Comparison of ENCODE assay signal across 8 cellular contexts in genomic region chr3:9848860-9849259, GRCh38. TPM values are rescaled to one million over a fixed set of nuclear protein-coding genes. Genes with fewer than 3 reads are reported as not detected.
A peak's percentile ranks its signal among the peaks of the same experiment; 100 is the strongest.
DNase-seq lines count a peak whose midpoint lies in the region; TF ChIP-seq lines count a peak whose summit lies in the region.
"Not testable (repeated sequence)": the region's sequence is repeated elsewhere in the genome, so short reads cannot be mapped to it uniquely, and the experiment has no call there.

No MANE protein-coding gene starts in this region.

- not testable (repeated sequence) for H3K9me2 ChIP-seq in Loucy (replicated peaks; ENCODE audit: low read depth, low read length)

- WGBS in esophagus squamous epithelium, 2 donors, result 35 to 36% methylated on average over 4 of the region's 4 CpGs
- WGBS in liver, result 17% methylated on average over 4 of the region's 4 CpGs

- H3K27ac ChIP-seq in AG04450 (ENCODE audit: low read depth, low read length); ascending aorta; esophagus squamous epithelium; liver (ENCODE audit: low read depth in 1 of 2, low read length in 2 of 2): not testable (repeated sequence)

- not testable (repeated sequence) for H3K36me3 ChIP-seq in Loucy (ENCODE audit: insufficient read depth, low read length); ascending aorta; esophagus squamous epithelium; liver (ENCODE audit: control insufficient read depth in 4 of 4, insufficient read depth in 3 of 4, low read depth in 1 of 4, low read length in 3 of 4)

- H2AFZ ChIP-seq in Loucy (ENCODE audit: low read length), result not testable (repeated sequence)

- not testable (repeated sequence) for H3K9ac ChIP-seq in Loucy (ENCODE audit: low read depth, low read length, poor library complexity, severe bottlenecking); liver (ENCODE audit: low read depth in 1 of 2, low read length in 2 of 2)

- TF ChIP-seq RAD21 in liver (IDR thresholded peaks at IDR 0.05), result peak; percentile 73 to 79

- intact Hi-C loops in ascending aorta (cut with DNase I), result loop anchor here (10.0 kb wide), 2 partner anchors 166 to 376 kb away; no protein-coding TSS in a partner anchor
- intact Hi-C loops in esophagus squamous epithelium (cut with DNase I), result not testable (repeated sequence)

- not testable (repeated sequence) for H3K4me1 ChIP-seq in Loucy (ENCODE audit: insufficient read depth, low read length, poor library complexity, severe bottlenecking); ascending aorta
- peaks cover 0 to 26% (median 6%) of the 10 kb centered on the region in 3 donors for H3K4me1 ChIP-seq in esophagus squamous epithelium
- H3K4me1 ChIP-seq in liver (ENCODE audit: control insufficient read depth in 4 of 4, insufficient read depth in 4 of 4, low read length in 3 of 4), result peaks cover 0 to 20% (median 16%) of the 10 kb centered on the region in 4 donors

- H3K79me2 ChIP-seq in Loucy (ENCODE audit: insufficient read depth, low read length), result not testable (repeated sequence)

- not testable (repeated sequence) for H3F3A ChIP-seq in Loucy (ENCODE audit: low read depth)

- CTCF ChIA-PET in AG04450 (lab: Charles Lee), result interaction anchor here (0.6 to 1.5 kb wide), 23 partner anchors 9 to 343 kb away, joined by 3 to 14 read pairs (median 4); partner anchors contain the start of genes CRELD1 and IL17RE
- CTCF ChIA-PET in GM10248 (lab: Yijun Ruan, JAX), result interaction anchor here (0.6 to 1.5 kb wide), 7 partner anchors 8 to 890 kb away, joined by 3 to 4 read pairs (median 3); no protein-coding TSS in a partner anchor

- H4K20me1 ChIP-seq in Loucy (ENCODE audit: insufficient read depth, low read length, poor library complexity, severe bottlenecking), result not testable (repeated sequence)

- not testable (repeated sequence) for DNase-seq in AG04450 (ENCODE audit: low read depth, low spot score); GM10248 (ENCODE audit: extremely low spot score); ascending aorta (ENCODE audit: low spot score in 2 of 2); esophagus squamous epithelium (lab: John Stamatoyannopoulos, UW)
- peak; percentile 44 for DNase-seq in RPMI7951 (ENCODE audit: low read depth)
- DNase-seq in putamen (ENCODE audit: low spot score), result peak; percentile 26

- H3K4me2 ChIP-seq in Loucy (ENCODE audit: low read depth, low read length, poor library complexity, severe bottlenecking), result not testable (repeated sequence)

- POLR2A ChIA-PET in AG04450 (lab: Yijun Ruan, JAX); GM10248 (lab: Yijun Ruan, JAX): not testable (repeated sequence)

- not testable (repeated sequence) for H3K27me3 ChIP-seq in AG04450 (ENCODE audit: control insufficient read depth, insufficient read depth, low read length); Loucy (ENCODE audit: insufficient read depth, low read length, poor library complexity, severe bottlenecking); ascending aorta; esophagus squamous epithelium; liver (ENCODE audit: control insufficient read depth in 4 of 4, insufficient read depth in 4 of 4, low read length in 3 of 4)

- TF ChIP-seq POLR2A in esophagus squamous epithelium (IDR thresholded peaks at IDR 0.05), result not testable (repeated sequence)

- H3K4me3 ChIP-seq in AG04450 (ENCODE audit: low read depth, low read length); Loucy (ENCODE audit: low read length, poor library complexity, severe bottlenecking); ascending aorta; esophagus squamous epithelium; liver (ENCODE audit: low read depth in 1 of 3, low read length in 3 of 3): not testable (repeated sequence)

- not testable (repeated sequence) for H3K9me3 ChIP-seq in AG04450 (ENCODE audit: control insufficient read depth, insufficient read depth, low read length); Loucy (ENCODE audit: insufficient read depth, low read depth, low read length); ascending aorta; esophagus squamous epithelium; liver (ENCODE audit: control insufficient read depth in 4 of 4, low read length in 3 of 4)

- TF ChIP-seq CTCF in AG04450 (IDR thresholded peaks at IDR 0.05; ENCODE audit: low read depth, low read length), result peak; percentile 56
- peak; percentile 58 for TF ChIP-seq CTCF in GM10248 (IDR thresholded peaks at IDR 0.05; ENCODE audit: control extremely low read depth, extremely low read depth, low read depth, missing control alignments)
- peak; percentile 52 for TF ChIP-seq CTCF in Loucy (conservative IDR thresholded peaks at IDR 0.05; ENCODE audit: low read length)
- TF ChIP-seq CTCF in ascending aorta (IDR thresholded peaks at IDR 0.05), result peak in 2 of 3 experiments; percentile 51 to 58
- TF ChIP-seq CTCF in esophagus squamous epithelium (IDR thresholded peaks at IDR 0.05), result peak in 5 of 6 experiments; percentile 37 to 64 (median 42)
- peak; percentile 40 for TF ChIP-seq CTCF in liver (IDR thresholded peaks at IDR 0.05; ENCODE audit: low read depth, low read length, missing input control)

RNA-seq across cellular contexts. Expression of gene RPUSD3, which starts 5.1 kb away (rescaled TPM):
- polyA plus RNA-seq in AG04450 (2011; rRNA removed) (29.0 and 34.2 TPM in 2 replicates), liver (10 to 100 TPM; 20.3 to 22.7 TPM)
- polyA minus RNA-seq in AG04450 (2011; rRNA and poly(A)+ RNA removed), result 22.7 and 31.5 TPM in 2 replicates
- total RNA-seq in RPMI7951 (2014; rRNA removed; shearing (Covaris generic)), result 47.5 and 49.5 TPM in 2 replicates
- total RNA-seq in ascending aorta (30.7 TPM), esophagus squamous epithelium (10 to 100 TPM; 34.7 to 46.4 (median 41.4) TPM), liver (10 to 100 TPM; 14.4 to 17.3 TPM)

RNA-seq across cellular contexts. Expression of gene CIDEC, which starts 31.2 kb away (rescaled TPM):
- not detected in 2 replicates for polyA plus RNA-seq in AG04450 (2011; rRNA removed)
- not detected in 2 replicates for polyA minus RNA-seq in AG04450 (2011; rRNA and poly(A)+ RNA removed)
- total RNA-seq in RPMI7951 (2014; rRNA removed; shearing (Covaris generic)), result not detected in 2 replicates
- 29.9 TPM for total RNA-seq in ascending aorta
- not detected for total RNA-seq in esophagus squamous epithelium
- total RNA-seq in liver, result under 1 TPM in 1 of 2 donors, not detected in 1; 0.59 TPM
- polyA plus RNA-seq in liver, result 1 to 10 TPM in 1 of 2 donors, under 1 TPM in 1; 0.28 to 4.2 TPM

RNA-seq across cellular contexts. Expression of gene TTLL3, which starts 38.8 kb away (rescaled TPM):
- polyA plus RNA-seq in AG04450 (2011; rRNA removed), result 17.8 and 22.4 TPM in 2 replicates
- 15.5 and 22.4 TPM in 2 replicates for polyA minus RNA-seq in AG04450 (2011; rRNA and poly(A)+ RNA removed)
- total RNA-seq in RPMI7951 (2014; rRNA removed; shearing (Covaris generic)), result 4.7 and 7.4 TPM in 2 replicates
- total RNA-seq in ascending aorta, result 47.0 TPM
- 10 to 100 TPM in 3 of 4 donors, 1 to 10 TPM in 1; 7.6 to 29.2 (median 10.2) TPM for total RNA-seq in esophagus squamous epithelium
- 10 to 100 TPM in 1 of 2 donors, 1 to 10 TPM in 1; 4.9 to 19.6 TPM for total RNA-seq in liver
- polyA plus RNA-seq in liver, result 1 to 10 TPM; 2.8 to 8.0 TPM

RNA-seq across cellular contexts. Expression of gene JAGN1, which starts 41.5 kb away (rescaled TPM):
- 44.4 and 47.9 TPM in 2 replicates for polyA plus RNA-seq in AG04450 (2011; rRNA removed)
- polyA minus RNA-seq in AG04450 (2011; rRNA and poly(A)+ RNA removed), result 38.3 and 45.5 TPM in 2 replicates
- total RNA-seq in RPMI7951 (2014; rRNA removed; shearing (Covaris generic)), result 34.7 and 36.8 TPM in 2 replicates
- total RNA-seq in ascending aorta, result 55.2 TPM
- 10 to 100 TPM; 24.7 to 40.8 (median 33.3) TPM for total RNA-seq in esophagus squamous epithelium
- total RNA-seq in liver, result 10 to 100 TPM; 18.0 to 29.3 TPM
- polyA plus RNA-seq in liver, result 10 to 100 TPM; 32.0 to 46.8 TPM

RNA-seq across cellular contexts. Expression of gene IL17RE, which starts 53.8 kb away (rescaled TPM):
- polyA plus RNA-seq in AG04450 (2011; rRNA removed) (2.0 and 2.1 TPM in 2 replicates), liver (under 1 TPM; 0.42 to 0.71 TPM)
- polyA minus RNA-seq in AG04450 (2011; rRNA and poly(A)+ RNA removed), result 3.5 and 5.1 TPM in 2 replicates
- total RNA-seq in RPMI7951 (2014; rRNA removed; shearing (Covaris generic)), result not detected in 2 replicates
- total RNA-seq in ascending aorta (21.7 TPM), esophagus squamous epithelium (10 to 100 TPM in 3 of 4 donors, 1 to 10 TPM in 1; 7.5 to 15.3 (median 12.1) TPM), liver (1 to 10 TPM; 1.1 to 2.1 TPM)

Comparison
In these comparisons a context has a peak if more than half of its experiments do, and no peak if none do; other contexts are left out.
1. RNA of gene CIDEC, which starts 31.2 kb away (total RNA-seq): 29.9 TPM in ascending aorta (single experiment); 0.59 TPM in liver, not detected in RPMI7951 and not detected in esophagus squamous epithelium; every median in the first group is over 10 times any median in the second.
2. Peak in every context shown above with its lines, with median percentiles within 50 percentile points of each other: CTCF ChIP-seq.